ENCODE assay signal across 15 cellular contexts in genomic region chr16:3262517-3262916, GRCh38. TPM values are rescaled to one million over a fixed set of nuclear protein-coding genes. Genes with fewer than 3 reads are reported as not detected.
A peak's percentile ranks its signal among the peaks of the same experiment; 100 is the strongest.
DNase-seq lines count a peak whose midpoint lies in the region; ATAC-seq and TF ChIP-seq lines count a peak whose summit lies in the region.
"Had no signal": no experiment of that assay in that cellular context is flagged by ENCODE, and none has a peak within 500 bp of the region (broad histone marks: within the 10 kb centered on the region; RNA-seq: fewer than 3 reads in every experiment).

No MANE protein-coding gene starts in this region.

- peaks cover 2% of the 10 kb centered on the region for H3K36me3 Mint-ChIP-seq in activated naive CD4-positive, alpha-beta T cell treated with anti-CD3 and anti-CD28 coated beads, Interleukin-2, amount 50 U/mL, for 24 hours
- H3K36me3 Mint-ChIP-seq in endodermal cell (ENCODE audit: low read depth), result no peaks in the 10 kb centered on the region

- no peaks in the 10 kb centered on the region for H3K4me1 ChIP-seq in endodermal cell (ENCODE audit: control insufficient read depth, insufficient read depth, low read length)
- H3K4me1 ChIP-seq in esophagus squamous epithelium, result peaks cover 4 to 40% (median 5%) of the 10 kb centered on the region in 3 donors

- no peak for ATAC-seq in stimulated activated naive CD8-positive, alpha-beta T cell treated with anti-CD3 and anti-CD28 coated beads, Interleukin-15, amount 100 ng/mL, for 72 hours

- WGBS in endodermal cell (ENCODE audit: insufficient coverage in 1 of 2, insufficient read length in 1 of 2), 2 experiments, result 91 to 97% methylated on average over 2 to 4 of the region's 4 CpGs
- WGBS in esophagus squamous epithelium, 2 donors, result 92 to 94% methylated on average over 2 to 4 of the region's 4 CpGs

- H3K36me3 ChIP-seq in endodermal cell (ENCODE audit: control insufficient read depth, insufficient read depth, low read length) (no peaks in the 10 kb centered on the region), esophagus squamous epithelium (peaks cover 0 to 24% (median 10%) of the 10 kb centered on the region in 3 donors)
- H3K36me3 ChIP-seq: adrenal gland had no signal

- H3K27me3 ChIP-seq in endodermal cell (ENCODE audit: control insufficient read depth, insufficient read depth, low read length, poor library complexity, severe bottlenecking) (peaks cover 9% of the 10 kb centered on the region), esophagus squamous epithelium (peaks cover 0 to 2% (median 0%) of the 10 kb centered on the region in 4 donors)
- H3K27me3 ChIP-seq: adrenal gland had no signal

- intact Hi-C loops in esophagus squamous epithelium (cut with DNase I), result no loop called here

- peaks cover 31% of the 10 kb centered on the region for H3K4me1 Mint-ChIP-seq in activated naive CD4-positive, alpha-beta T cell treated with anti-CD3 and anti-CD28 coated beads, Interleukin-2, amount 50 U/mL, for 24 hours
- peaks cover 3% of the 10 kb centered on the region for H3K4me1 Mint-ChIP-seq in endodermal cell
- H3K4me1 Mint-ChIP-seq in stimulated activated naive CD8-positive, alpha-beta T cell treated with anti-CD3 and anti-CD28 coated beads, Interleukin-15, amount 100 ng/mL, for 72 hours, result peaks cover 40% of the 10 kb centered on the region

- no peak for DNase-seq in activated naive CD4-positive, alpha-beta T cell (lab: John Stamatoyannopoulos, UW)
- DNase-seq in RWPE1 (ENCODE audit: low spot score) (no peak), endodermal cell (no peak), COLO829 (ENCODE audit: low spot score) (no peak), esophagus squamous epithelium (lab: John Stamatoyannopoulos, UW) (no peak), GM20000 (ENCODE audit: low spot score) (no peak)
- DNase-seq in stimulated activated naive CD8-positive, alpha-beta T cell treated with anti-CD3 and anti-CD28 coated beads, Interleukin-15, amount 100 ng/mL, for 72 hours, result no peak
- DNase-seq: activated CD4-positive, alpha-beta T cell treated with anti-CD3 and anti-CD28 coated beads for 4 hours; adrenal gland; AML-193 had no signal

- no peaks in the 10 kb centered on the region for H3K27me3 Mint-ChIP-seq in activated naive CD4-positive, alpha-beta T cell treated with anti-CD3 and anti-CD28 coated beads, Interleukin-2, amount 50 U/mL, for 24 hours
- peaks cover 50% of the 10 kb centered on the region for H3K27me3 Mint-ChIP-seq in endodermal cell (ENCODE audit: insufficient read depth)
- H3K27me3 Mint-ChIP-seq in stimulated activated naive CD8-positive, alpha-beta T cell treated with anti-CD3 and anti-CD28 coated beads, Interleukin-15, amount 100 ng/mL, for 72 hours, result no peaks in the 10 kb centered on the region

- peak overlapping the region; percentile 68 for H3K27ac Mint-ChIP-seq in activated naive CD4-positive, alpha-beta T cell treated with anti-CD3 and anti-CD28 coated beads, Interleukin-2, amount 50 U/mL, for 24 hours
- no peak overlapping the region for H3K27ac Mint-ChIP-seq in endodermal cell
- H3K27ac Mint-ChIP-seq in stimulated activated naive CD8-positive, alpha-beta T cell treated with anti-CD3 and anti-CD28 coated beads, Interleukin-15, amount 100 ng/mL, for 72 hours, result peak overlapping the region in 1 of 2 donors; percentile 80

- TF ChIP-seq POLR2A in esophagus squamous epithelium (IDR thresholded peaks at IDR 0.05), result no peak

- TF ChIP-seq CTCF in RWPE1 (conservative IDR thresholded peaks at IDR 0.05; ENCODE audit: low read depth), result no peak
- TF ChIP-seq CTCF in endodermal cell (conservative IDR thresholded peaks at IDR 0.05), result no peak
- TF ChIP-seq CTCF in esophagus squamous epithelium (IDR thresholded peaks at IDR 0.05), result no peak
- TF ChIP-seq CTCF in GM20000 (IDR thresholded peaks at IDR 0.05; ENCODE audit: extremely low read depth, missing control alignments), result no peak

- no peak overlapping the region for H3K4me3 ChIP-seq in endodermal cell (ENCODE audit: low read length)
- no peak overlapping the region for H3K4me3 ChIP-seq in esophagus squamous epithelium

- H3K4me3 Mint-ChIP-seq in activated naive CD4-positive, alpha-beta T cell treated with anti-CD3 and anti-CD28 coated beads, Interleukin-2, amount 50 U/mL, for 24 hours, result peak overlapping the region; percentile 62
- H3K4me3 Mint-ChIP-seq in endodermal cell, result peak overlapping the region; percentile 65
- peak overlapping the region; percentile 63 to 89 for H3K4me3 Mint-ChIP-seq in stimulated activated naive CD8-positive, alpha-beta T cell treated with anti-CD3 and anti-CD28 coated beads, Interleukin-15, amount 100 ng/mL, for 72 hours

- CTCF ChIA-PET in RWPE1 (lab: Yijun Ruan, JAX), result no interaction called here

- H3K9me3 ChIP-seq in endodermal cell (ENCODE audit: control insufficient read depth, low read length) (peaks cover 4% of the 10 kb centered on the region), esophagus squamous epithelium (peaks cover 0 to 13% (median 6%) of the 10 kb centered on the region in 3 donors)
- H3K9me3 ChIP-seq: adrenal gland had no signal

- POLR2A ChIA-PET in RWPE1 (lab: Yijun Ruan, JAX; ENCODE audit: low non-redundant PET), result no interaction called here

- no peak overlapping the region for H3K9ac ChIP-seq in endodermal cell (ENCODE audit: extremely low read depth, low read length, poor library complexity, severe bottlenecking)

- H3K27ac ChIP-seq in RWPE1, result peak overlapping the region; percentile 99
- H3K27ac ChIP-seq in endodermal cell (ENCODE audit: low read depth, low read length), result no peak overlapping the region
- H3K27ac ChIP-seq in esophagus squamous epithelium, result peak overlapping the region in 1 of 4 donors; percentile 100

- H3K9me3 Mint-ChIP-seq in activated naive CD4-positive, alpha-beta T cell treated with anti-CD3 and anti-CD28 coated beads, Interleukin-2, amount 50 U/mL, for 24 hours, result no peaks in the 10 kb centered on the region
- peaks cover 30% of the 10 kb centered on the region for H3K9me3 Mint-ChIP-seq in endodermal cell
- no peaks in the 10 kb centered on the region for H3K9me3 Mint-ChIP-seq in stimulated activated naive CD8-positive, alpha-beta T cell treated with anti-CD3 and anti-CD28 coated beads, Interleukin-15, amount 100 ng/mL, for 72 hours

RNA-seq across cellular contexts. Expression of gene MEFV, which starts 6.1 kb away (rescaled TPM):
- not detected for total RNA-seq in endodermal cell
- not detected for polyA plus RNA-seq in endodermal cell (2013, experiment 1 of 2)
- polyA plus RNA-seq in endodermal cell (2013, experiment 2 of 2), result not detected
- 1 to 10 TPM in 3 of 4 donors, under 1 TPM in 1; 0.38 to 2.8 (median 1.5) TPM for total RNA-seq in esophagus squamous epithelium
- total RNA-seq: dermis microvascular lymphatic vessel endothelial cell, G401, H4, pulmonary artery endothelial cell had no signal

RNA-seq across cellular contexts. Expression of gene ZNF263, which starts 20.8 kb away (rescaled TPM):
- 10 to 100 TPM; 25.3 to 31.6 TPM for total RNA-seq in endodermal cell
- 32.9 TPM for polyA plus RNA-seq in endodermal cell (2013, experiment 1 of 2)
- 26.6 TPM for polyA plus RNA-seq in endodermal cell (2013, experiment 2 of 2)
- 10 to 100 TPM; 15.7 to 40.1 (median 24.1) TPM for total RNA-seq in esophagus squamous epithelium

RNA-seq across cellular contexts. Expression of gene ZNF200, which starts 27.6 kb away (rescaled TPM):
- total RNA-seq in endodermal cell (10 to 100 TPM; 11.2 TPM), esophagus squamous epithelium (10 to 100 TPM in 1 of 4 donors, 1 to 10 TPM in 3; 4.3 to 10.1 (median 4.6) TPM)
- 11.4 TPM for polyA plus RNA-seq in endodermal cell (2013, experiment 1 of 2)
- polyA plus RNA-seq in endodermal cell (2013, experiment 2 of 2), result 10.4 TPM

RNA-seq across cellular contexts. Expression of gene TIGD7, which starts 42.7 kb away (rescaled TPM):
- 1 to 10 TPM; 2.8 to 5.9 TPM for total RNA-seq in endodermal cell
- polyA plus RNA-seq in endodermal cell (2013, experiment 1 of 2), result 5.1 TPM
- polyA plus RNA-seq in endodermal cell (2013, experiment 2 of 2), result 5.8 TPM
- 1 to 10 TPM in 2 of 4 donors, under 1 TPM in 2; 0.38 to 4.0 (median 0.96) TPM for total RNA-seq in esophagus squamous epithelium

RNA-seq across cellular contexts. Expression of gene ZNF75A, which starts 42.8 kb away (rescaled TPM):
- total RNA-seq in endodermal cell (10 to 100 TPM; 23.0 to 44.0 TPM), esophagus squamous epithelium (10 to 100 TPM; 10.6 to 24.6 (median 18.1) TPM)
- 26.0 TPM for polyA plus RNA-seq in endodermal cell (2013, experiment 1 of 2)
- polyA plus RNA-seq in endodermal cell (2013, experiment 2 of 2), result 26.0 TPM
